ENCODE assay signal across 8 cellular contexts in genomic region chr5:141651728-141652105, GRCh38. TPM values are rescaled to one million over a fixed set of nuclear protein-coding genes. Genes with fewer than 3 reads are reported as not detected.
DNase-seq lines count a peak whose midpoint lies in the region; ATAC-seq and TF ChIP-seq lines count a peak whose summit lies in the region.

No MANE protein-coding gene starts in this region.

- H3K9me3 Mint-ChIP-seq in IgD-negative memory B cell, result no peaks in the 10 kb centered on the region

- no peaks in the 10 kb centered on the region for H3K4me1 ChIP-seq in A673 (ENCODE audit: insufficient read depth, low read length, poor library complexity, severe bottlenecking)
- peaks cover 5 to 7% of the 10 kb centered on the region in 2 donors for H3K4me1 ChIP-seq in mucosa of rectum (ENCODE audit: control insufficient read depth in 2 of 2, insufficient read depth in 2 of 2, low read length in 2 of 2)

- H3K27me3 Mint-ChIP-seq in IgD-negative memory B cell, result peaks cover 2% of the 10 kb centered on the region

- H3K4me3 ChIP-seq in A673 (ENCODE audit: low read depth, low read length, poor library complexity, severe bottlenecking) (peak overlapping the region; percentile 38), coronary artery (peak overlapping the region; percentile 85), mucosa of rectum (ENCODE audit: low read length in 2 of 2) (peak overlapping the region; percentile 81 to 83)

- H3K9ac ChIP-seq in mucosa of rectum (ENCODE audit: low read depth in 1 of 2, low read length in 2 of 2), result peak overlapping the region; percentile 55 to 60

- peak overlapping the region; percentile 82 to 95 (median 94) for H3K27ac Mint-ChIP-seq in IgD-negative memory B cell

- TF ChIP-seq CTCF in A673 (conservative IDR thresholded peaks at IDR 0.05; ENCODE audit: low read depth, low read length) (no peak), coronary artery (IDR thresholded peaks at IDR 0.05) (no peak)

- peak overlapping the region; percentile 90 to 99 (median 96) for H3K4me3 Mint-ChIP-seq in IgD-negative memory B cell

- no TSS peak for BruUV-seq in A673 (replicated peaks; lab: Mats Ljungman, UMichigan)

- intact Hi-C loops in A673 (cut with micrococcal nuclease; ENCODE audit: unreplicated experiment), result no loop called here

- H3K27ac ChIP-seq in A673 (ENCODE audit: low read depth, low read length, poor library complexity, severe bottlenecking) (no peak overlapping the region), coronary artery (peak overlapping the region in 1 of 2 donors; percentile 81), mucosa of rectum (ENCODE audit: low read depth in 2 of 2, low read length in 2 of 2) (peak overlapping the region in 1 of 2 donors; percentile 28)

- H3K9me3 ChIP-seq in A673 (ENCODE audit: low read depth, low read length, poor library complexity, severe bottlenecking) (no peaks in the 10 kb centered on the region), mucosa of rectum (ENCODE audit: control insufficient read depth in 2 of 2, low read length in 2 of 2) (no peaks in the 10 kb centered on the region)

- ATAC-seq in HG03139 (IDR thresholded peaks at IDR 0.05; ENCODE audit: unreplicated experiment), result no peak

- H3K4me1 Mint-ChIP-seq in IgD-negative memory B cell, result peaks cover 14 to 18% (median 18%) of the 10 kb centered on the region in 3 donors

- no peaks in the 10 kb centered on the region for H3K36me3 ChIP-seq in A673 (ENCODE audit: insufficient read depth, low read length, poor library complexity, severe bottlenecking)
- H3K36me3 ChIP-seq in mucosa of rectum (ENCODE audit: control insufficient read depth in 2 of 2, insufficient read depth in 2 of 2, low read length in 2 of 2), result peaks cover 0 to 9% of the 10 kb centered on the region in 2 donors

- no peak for DNase-seq in A673 (ENCODE audit: low spot score)
- DNase-seq in coronary artery (ENCODE audit: low spot score), result no peak
- DNase-seq in RPMI8226, result no peak
- DNase-seq in NCI-H510A treated with DMSO at 0.1 percent for 48 hours (lab: John Stamatoyannopoulos, UW), result no peak
- no peak for DNase-seq in stimulated activated CD4-positive, alpha-beta T cell treated with anti-CD3 and anti-CD28 coated beads, Interleukin-12 subunit alpha, Interleukin-12 subunit beta, amount 100 ng/mL, for 4 hours

- no peaks in the 10 kb centered on the region for H3K27me3 ChIP-seq in A673 (replicated peaks; ENCODE audit: insufficient read depth, low read depth, low read length, poor library complexity)
- H3K27me3 ChIP-seq in mucosa of rectum (ENCODE audit: control insufficient read depth in 2 of 2, insufficient read depth in 2 of 2, low read length in 2 of 2), result no peaks in the 10 kb centered on the region

- POLR2A ChIA-PET in A673 (lab: Charles Lee; ENCODE audit: low non-redundant PET), result no interaction called here

- H3K36me3 Mint-ChIP-seq in IgD-negative memory B cell, result no peaks in the 10 kb centered on the region

- CTCF ChIA-PET in A673 (lab: Charles Lee), result no interaction called here

RNA-seq across cellular contexts. Expression of gene FCHSD1, which starts 0.5 kb away (rescaled TPM):
- 2.3 and 3.9 TPM in 2 replicates for total RNA-seq in A673 (2021)
- polyA plus RNA-seq in IgD-negative memory B cell, result 9.9 TPM

RNA-seq across cellular contexts. Expression of gene RELL2, which starts 14.9 kb away (rescaled TPM):
- 4.7 and 6.6 TPM in 2 replicates for total RNA-seq in A673 (2021)
- polyA plus RNA-seq in IgD-negative memory B cell, result 5.9 TPM

RNA-seq across cellular contexts. Expression of gene HDAC3, which starts 15.1 kb away (rescaled TPM):
- 93.1 and 109 TPM in 2 replicates for total RNA-seq in A673 (2021)
- 96.1 TPM for polyA plus RNA-seq in IgD-negative memory B cell

RNA-seq across cellular contexts. Expression of gene ARAP3, which starts 30.3 kb away (rescaled TPM):
- 4.1 and 4.6 TPM in 2 replicates for total RNA-seq in A673 (2021)
- not detected for polyA plus RNA-seq in IgD-negative memory B cell

RNA-seq across cellular contexts. Expression of gene DIAPH1, which starts 32.9 kb away (rescaled TPM):
- 105 and 109 TPM in 2 replicates for total RNA-seq in A673 (2021)
- polyA plus RNA-seq in IgD-negative memory B cell, result 57.6 TPM
